Comparison of ENCODE assay signal across 11 cellular contexts in the genomic region with DNA sequence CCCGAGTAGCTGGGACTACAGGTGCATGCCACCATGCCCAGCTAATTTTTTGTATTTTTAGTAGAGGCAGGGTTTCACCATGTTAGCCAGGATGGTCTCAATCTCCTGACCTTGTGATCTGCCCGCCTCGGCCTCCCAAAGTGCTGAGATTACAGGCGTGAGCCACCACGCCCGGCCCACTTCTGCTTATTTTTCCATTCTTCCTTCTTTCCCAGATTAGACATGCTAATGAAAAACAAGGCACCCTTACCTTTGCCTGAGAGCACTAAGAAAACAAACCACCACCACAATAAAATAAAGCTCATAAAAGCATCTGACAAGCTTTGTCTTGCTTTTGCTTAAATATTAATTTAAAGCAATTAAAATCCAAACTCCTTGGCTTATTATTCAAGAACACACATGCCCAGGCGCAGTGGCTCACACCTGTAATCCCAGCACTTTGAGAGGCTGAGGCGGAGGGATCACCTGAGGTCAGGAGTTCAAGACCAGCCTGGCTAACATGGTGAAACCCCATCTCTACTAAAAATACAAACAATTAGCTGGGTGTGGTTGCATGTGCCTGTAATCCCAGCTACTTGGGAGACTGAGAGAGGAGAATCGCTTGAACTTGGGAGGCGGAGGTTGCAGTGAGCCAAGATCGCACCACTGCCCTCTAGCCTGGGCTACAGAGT. TPM values are rescaled to one million over a fixed set of nuclear protein-coding genes. Genes with fewer than 3 reads are reported as not detected.
DNase-seq lines count a peak whose midpoint lies in the region; ATAC-seq, FAIRE-seq and TF ChIP-seq lines count a peak whose summit lies in the region.
"Not testable (repeated sequence)": the region's sequence is repeated elsewhere in the genome, so short reads cannot be mapped to it uniquely, and the experiment has no call there.
"Had no signal": no experiment of that assay in that cellular context is flagged by ENCODE, and none has a peak within 500 bp of the region (broad histone marks: within the 10 kb centered on the region; RNA-seq: fewer than 3 reads in every experiment).

No MANE protein-coding gene starts in this region.

- H2AFZ ChIP-seq in GM23338; OCI-LY1 (ENCODE audit: low read length); GM12878 (ENCODE audit: control insufficient read depth, low read depth, low read length): not testable (repeated sequence)

- H3K27ac Mint-ChIP-seq in GM23338: 0 out of 2 replicates have a peak overlapping the region, but pooled peaks have one; percentile 38

- FAIRE-seq in GM12878 (lab: Jason Lieb, UNC): not testable (repeated sequence)

- not testable (repeated sequence) for H3K4me3 ChIP-seq in GM23338; OCI-LY1 (ENCODE audit: low read depth, low read length, poor library complexity, severe bottlenecking); RWPE2 (ENCODE audit: severe bottlenecking); GM12878; esophagus squamous epithelium; mucosa of descending colon; transverse colon

- H3K9ac ChIP-seq in OCI-LY1 (ENCODE audit: low read length); GM12878 (ENCODE audit: control insufficient read depth, insufficient read depth, low read length): not testable (repeated sequence)

- WGBS in GM12878 (ENCODE audit: insufficient coverage, insufficient replicate concordance, low lambda C conversion rate, missing lambda C conversion rate): 82% methylated on average over 11 of the region's 11 CpGs
- 40 to 74% methylated on average over 11 of the region's 11 CpGs for WGBS in esophagus squamous epithelium, 2 donors
- WGBS in transverse colon (ENCODE audit: low coverage in 1 of 2), 2 donors: 42 to 62% methylated on average over 5 to 11 of the region's 11 CpGs

- H4K20me1 ChIP-seq in GM23338 (replicated peaks; ENCODE audit: insufficient read depth); OCI-LY1 (ENCODE audit: insufficient read depth, low read length); GM12878 (ENCODE audit: control insufficient read depth, insufficient read depth): not testable (repeated sequence)

- 0 out of 2 replicates have a peak overlapping the region, but pooled peaks have one; percentile 2 for H3K27ac ChIP-seq in GM23338 (ENCODE audit: low read depth)
- peak overlapping the region; percentile 85 for H3K27ac ChIP-seq in OCI-LY1 (ENCODE audit: low read depth, low read length, poor library complexity, severe bottlenecking)
- H3K27ac ChIP-seq in RWPE2 (ENCODE audit: poor library complexity, severe bottlenecking): peak overlapping the region; percentile 79
- H3K27ac ChIP-seq in GM12878 (ENCODE audit: control insufficient read depth, insufficient read depth): not testable (repeated sequence)
- peak overlapping the region; percentile 73 to 83 (median 75) for H3K27ac ChIP-seq in esophagus squamous epithelium
- peak overlapping the region; percentile 72 to 86 (median 78) for H3K27ac ChIP-seq in transverse colon

- H3K4me1 Mint-ChIP-seq in GM23338: peaks cover 10% of the 10 kb centered on the region; the same call in 2 of the 3 replicates

- H3K27me3 Mint-ChIP-seq in GM23338 (ENCODE audit: insufficient read depth, low read depth, poor library complexity): not testable (repeated sequence)

- H3K4me3 Mint-ChIP-seq in GM23338: not testable (repeated sequence)

- not testable (repeated sequence) for TF ChIP-seq CTCF in GM23338 (conservative IDR thresholded peaks at IDR 0.05; ENCODE audit: low read depth in 2 of 2); OCI-LY1 (IDR thresholded peaks at IDR 0.05; ENCODE audit: low read length); RWPE2 (IDR thresholded peaks at IDR 0.05; ENCODE audit: poor library complexity, severe bottlenecking); GM12878 (IDR thresholded peaks at IDR 0.05 in 2 of 3, conservative IDR thresholded peaks at IDR 0.05 in 1 of 3; ENCODE audit: control insufficient read depth in 2 of 3, extremely low read depth in 1 of 3, insufficient read depth in 1 of 3, low read depth in 3 of 3, low read length in 3 of 3); esophagus squamous epithelium (IDR thresholded peaks at IDR 0.05); mucosa of descending colon (IDR thresholded peaks at IDR 0.05); transverse colon (IDR thresholded peaks at IDR 0.05)

- TF ChIP-seq POLR2A in GM12878 (IDR thresholded peaks at IDR 0.05; ENCODE audit: low read depth, low read length); esophagus squamous epithelium (IDR thresholded peaks at IDR 0.05); transverse colon (IDR thresholded peaks at IDR 0.05): not testable (repeated sequence)

- not testable (repeated sequence) for ATAC-seq in GM23338; RWPE2 (ENCODE audit: low read depth); GM12878
- peak; percentile 45 for ATAC-seq in mucosa of descending colon

- H3K36me3 Mint-ChIP-seq in GM23338 (ENCODE audit: low read depth): peaks cover 21% of the 10 kb centered on the region

- not testable (repeated sequence) for H3K4me1 ChIP-seq in GM23338 (ENCODE audit: insufficient read depth)
- H3K4me1 ChIP-seq in OCI-LY1 (ENCODE audit: insufficient read depth, low read length, severe bottlenecking) (peaks cover 40% of the 10 kb centered on the region), RWPE2 (ENCODE audit: insufficient read depth, poor library complexity, severe bottlenecking) (peaks cover 29% of the 10 kb centered on the region), GM12878 (ENCODE audit: control insufficient read depth, insufficient read depth, low read length) (peaks cover 12% of the 10 kb centered on the region), esophagus squamous epithelium (peaks cover 32 to 71% (median 52%) of the 10 kb centered on the region in 3 donors), mucosa of descending colon (ENCODE audit: low read depth) (peaks cover 17% of the 10 kb centered on the region), transverse colon (peaks cover 0 to 51% (median 30%) of the 10 kb centered on the region in 4 donors)

- not testable (repeated sequence) for DNase-seq in GM23338 (ENCODE audit: low spot score); RWPE2 (ENCODE audit: low spot score); GM12878 (ENCODE audit: low read depth, low spot score); esophagus squamous epithelium (lab: John Stamatoyannopoulos, UW)
- DNase-seq in mucosa of descending colon (peak in 2 of 3 donors; percentile 58 to 59), renal cortical epithelial cell (ENCODE audit: low read depth) (peak; percentile 43), transverse colon (peak; percentile 50)

- H3K36me3 ChIP-seq in GM23338 (ENCODE audit: insufficient read depth); GM12878 (ENCODE audit: control insufficient read depth in 2 of 2, insufficient read depth in 2 of 2, low read length in 1 of 2); mucosa of descending colon (ENCODE audit: low read depth); transverse colon: not testable (repeated sequence)
- H3K36me3 ChIP-seq in OCI-LY1 (ENCODE audit: insufficient read depth, low read length): peaks cover 31% of the 10 kb centered on the region
- H3K36me3 ChIP-seq in RWPE2 (ENCODE audit: low read depth): peaks cover 34% of the 10 kb centered on the region
- peaks cover 0 to 38% (median 3%) of the 10 kb centered on the region in 3 donors for H3K36me3 ChIP-seq in esophagus squamous epithelium

- intact Hi-C loops in GM12878 (cut with micrococcal nuclease; ENCODE audit: unreplicated experiment); esophagus squamous epithelium (cut with DNase I); mucosa of descending colon (cut with DNase I, micrococcal nuclease); transverse colon (cut with DNase I; ENCODE audit: low total_unique reads): not testable (repeated sequence)

- CTCF ChIA-PET in GM12878 (lab: Yijun Ruan, JAX): interaction anchor here (0.8 to 3.5 kb wide), 6 partner anchors 8 to 114 kb away, joined by 3 to 33 read pairs (median 12); partner anchors contain the start of gene ABCC5

- in situ Hi-C loops in GM12878 (cut with MboI); transverse colon (cut with MboI; ENCODE audit: low pct_ligation_motif_present in 1 of 4, low pct_unique_long_range_greater_than_20kb in 1 of 4, low sequenced_read_pairs in 3 of 4): not testable (repeated sequence)

- H3K4me2 ChIP-seq in GM23338; OCI-LY1 (ENCODE audit: low read length); GM12878 (ENCODE audit: control insufficient read depth, insufficient read depth): not testable (repeated sequence)

- BruUV-seq in GM12878 (replicated peaks; lab: Mats Ljungman, UMichigan): not testable (repeated sequence)

- RAD21 ChIA-PET in GM12878 (lab: Charles Lee; ENCODE audit: unreplicated experiment): interaction anchor here (0.7 to 2.4 kb wide), 4 partner anchors 8 to 92 kb away, joined by 3 to 10 read pairs (median 6); partner anchors contain the start of gene ABCC5

- POLR2A ChIA-PET in GM12878 (lab: Charles Lee): interaction anchor here (0.6 to 1.7 kb wide), 2 partner anchors 10 to 730 kb away, joined by 3 to 7 read pairs; no protein-coding TSS in a partner anchor

- not testable (repeated sequence) for H3K9me2 ChIP-seq in GM23338 (ENCODE audit: insufficient read depth); OCI-LY1 (ENCODE audit: low read depth, low read length)

- H3K27me3 ChIP-seq in GM23338 (ENCODE audit: insufficient read depth); OCI-LY1 (ENCODE audit: insufficient read depth, low read length); RWPE2 (ENCODE audit: insufficient read depth, poor library complexity, severe bottlenecking); GM12878 (replicated peaks in 1 of 2; ENCODE audit: control insufficient read depth in 2 of 2, insufficient read depth in 2 of 2, low read length in 1 of 2); esophagus squamous epithelium; transverse colon: not testable (repeated sequence)

- H3K79me2 ChIP-seq in GM23338 (replicated peaks; ENCODE audit: insufficient read depth): peaks cover 35% of the 10 kb centered on the region
- H3K79me2 ChIP-seq in OCI-LY1 (ENCODE audit: insufficient read depth, low read length); GM12878 (ENCODE audit: control insufficient read depth, insufficient read depth, low read length): not testable (repeated sequence)

- not testable (repeated sequence) for H3K9me3 Mint-ChIP-seq in GM23338

- H3K9me3 ChIP-seq in OCI-LY1 (ENCODE audit: low read length); RWPE2 (ENCODE audit: severe bottlenecking); GM12878 (replicated peaks; ENCODE audit: control insufficient read depth, insufficient read depth, low read length); esophagus squamous epithelium; mucosa of descending colon; transverse colon: not testable (repeated sequence)

- H3F3A ChIP-seq in GM23338 (replicated peaks; ENCODE audit: low read depth); OCI-LY1 (ENCODE audit: insufficient read depth, low read length): not testable (repeated sequence)

- SMC1A ChIA-PET in GM12878 (lab: Charles Lee; ENCODE audit: uncharacterized antibody, unreplicated experiment): interaction anchor here (0.6 to 3.0 kb wide), 7 partner anchors 9 to 282 kb away, joined by 3 to 11 read pairs (median 3); partner anchors contain the start of gene ABCC5

- not testable (repeated sequence) for TF ChIP-seq RAD21 in GM12878 (IDR thresholded peaks at IDR 0.05; ENCODE audit: insufficient read depth, low read depth, low read length)

- not testable (repeated sequence) for TF ChIP-seq EP300 in GM12878 (IDR thresholded peaks at IDR 0.05; ENCODE audit: borderline replicate concordance in 1 of 2, control insufficient read depth in 1 of 2, low read depth in 2 of 2, low read length in 2 of 2); transverse colon (IDR thresholded peaks at IDR 0.05; ENCODE audit: low read depth)

RNA-seq across cellular contexts. Expression of gene ABCC5, which starts 10.4 kb away (rescaled TPM):
- 38.5 and 39.9 TPM in 2 replicates for total RNA-seq in GM23338 (2014; rRNA removed; shearing (Covaris generic))
- polyA plus RNA-seq in GM23338 (2016; fragmentation: Nextera tagmentation; extraction: Ambion mirVana) (14.0 TPM in 2 replicates), GM12878 (2011; rRNA removed) (14.7 and 17.8 TPM in 2 replicates), GM12878 (2014; fragmentation: Illumina TruSeq; extraction: Trizol) (7.8 and 9.6 TPM in 2 replicates), GM12878 (2014; fragmentation: Nextera tagmentation; extraction: Ambion mirVana) (1 to 10 TPM; 6.1 to 7.2 TPM), GM12878 (2014; rRNA removed) (9.7 and 10.4 TPM in 2 replicates), GM12878 (2016; fragmentation: Nextera tagmentation; extraction: Ambion mirVana) (10 to 100 TPM; 11.0 to 11.4 TPM)
- total RNA-seq in GM12878 (2013; cell fraction: nucleolus; rRNA removed): 43.2 and 43.4 TPM in 2 replicates
- total RNA-seq in GM12878 (2014; rRNA removed) (6.0 and 7.1 TPM in 2 replicates), GM12878 (2014; rRNA removed; fragmentation: Illumina TruSeq; extraction: Trizol) (5.9 and 6.3 TPM in 2 replicates), GM12878 (2021) (9.9 and 14.4 TPM in 2 replicates), esophagus squamous epithelium (10 to 100 TPM; 34.3 to 50.2 (median 40.4) TPM), mucosa of descending colon (10 to 100 TPM; 34.4 to 45.7 (median 39.4) TPM), renal cortical epithelial cell (12.0 and 93.6 TPM in 2 replicates), transverse colon (100 to 1,000 TPM in 1 of 4 donors, 10 to 100 TPM in 3; 74.1 to 168 (median 83.8) TPM)
- 3.0 TPM for polyA plus RNA-seq in GM12878 (2011; ENCODE audit: low read depth)
- polyA plus RNA-seq in GM12878 (2011; cell fraction: cytosol; rRNA removed): 10.4 and 11.9 TPM in 2 replicates
- polyA plus RNA-seq in GM12878 (2011; cell fraction: nucleus; rRNA removed): 83.3 and 93.9 TPM in 2 replicates
- 3.9 and 4.1 TPM in 2 replicates for polyA plus RNA-seq in GM12878 (2012)
- polyA minus RNA-seq in GM12878 (2011; rRNA and poly(A)+ RNA removed): 8.9 and 11.0 TPM in 2 replicates
- 3.2 and 4.6 TPM in 2 replicates for polyA minus RNA-seq in GM12878 (2011; cell fraction: cytosol; rRNA and poly(A)+ RNA removed)
- 16.2 and 22.5 TPM in 2 replicates for polyA minus RNA-seq in GM12878 (2011; cell fraction: nucleus; rRNA and poly(A)+ RNA removed)

RNA-seq across cellular contexts. Expression of gene HTR3D, which starts 24.3 kb away (rescaled TPM):
- not detected in 2 replicates for total RNA-seq in GM23338 (2014; rRNA removed; shearing (Covaris generic))
- polyA plus RNA-seq in GM23338 (2016; fragmentation: Nextera tagmentation; extraction: Ambion mirVana): not detected in 2 replicates
- not detected in 2 replicates for total RNA-seq in GM12878 (2013; cell fraction: nucleolus; rRNA removed)
- not detected in 2 replicates for total RNA-seq in GM12878 (2014; rRNA removed)
- total RNA-seq in GM12878 (2014; rRNA removed; fragmentation: Illumina TruSeq; extraction: Trizol): not detected in 2 replicates
- not detected in 2 replicates for total RNA-seq in GM12878 (2021)
- polyA plus RNA-seq in GM12878 (2011; ENCODE audit: low read depth): not detected
- not detected in 2 replicates for polyA plus RNA-seq in GM12878 (2011; rRNA removed)
- polyA plus RNA-seq in GM12878 (2011; cell fraction: cytosol; rRNA removed): not detected in 2 replicates
- not detected in 2 replicates for polyA plus RNA-seq in GM12878 (2011; cell fraction: nucleus; rRNA removed)
- polyA plus RNA-seq in GM12878 (2012): not detected in 2 replicates
- not detected in 2 replicates for polyA plus RNA-seq in GM12878 (2014; fragmentation: Illumina TruSeq; extraction: Trizol)
- polyA plus RNA-seq in GM12878 (2014; fragmentation: Nextera tagmentation; extraction: Ambion mirVana): not detected
- polyA plus RNA-seq in GM12878 (2014; rRNA removed): not detected in 2 replicates
- polyA plus RNA-seq in GM12878 (2016; fragmentation: Nextera tagmentation; extraction: Ambion mirVana): not detected
- not detected in 2 replicates for polyA minus RNA-seq in GM12878 (2011; rRNA and poly(A)+ RNA removed)
- not detected in 2 replicates for polyA minus RNA-seq in GM12878 (2011; cell fraction: cytosol; rRNA and poly(A)+ RNA removed)
- not detected in 2 replicates for polyA minus RNA-seq in GM12878 (2011; cell fraction: nucleus; rRNA and poly(A)+ RNA removed)
- total RNA-seq in esophagus squamous epithelium: not detected
- total RNA-seq in mucosa of descending colon: not detected
- 0.10 TPM in 1 of 2 replicates, not detected in the other for total RNA-seq in renal cortical epithelial cell
- total RNA-seq in transverse colon: not detected
- total RNA-seq: HepG2, HT-29 had no signal
- polyA plus RNA-seq: HepG2, SK-N-SH had no signal

RNA-seq across cellular contexts. Expression of gene HTR3C, which starts 45.6 kb away (rescaled TPM):
- total RNA-seq in GM23338 (2014; rRNA removed; shearing (Covaris generic)): not detected in 2 replicates
- not detected in 2 replicates for polyA plus RNA-seq in GM23338 (2016; fragmentation: Nextera tagmentation; extraction: Ambion mirVana)
- total RNA-seq in GM12878 (2013; cell fraction: nucleolus; rRNA removed): not detected in 2 replicates
- total RNA-seq in GM12878 (2014; rRNA removed): not detected in 2 replicates
- not detected in 2 replicates for total RNA-seq in GM12878 (2014; rRNA removed; fragmentation: Illumina TruSeq; extraction: Trizol)
- total RNA-seq in GM12878 (2021): not detected in 2 replicates
- not detected for polyA plus RNA-seq in GM12878 (2011; ENCODE audit: low read depth)
- polyA plus RNA-seq in GM12878 (2011; rRNA removed): not detected in 2 replicates
- polyA plus RNA-seq in GM12878 (2011; cell fraction: cytosol; rRNA removed): not detected in 2 replicates
- polyA plus RNA-seq in GM12878 (2011; cell fraction: nucleus; rRNA removed): not detected in 2 replicates
- not detected in 2 replicates for polyA plus RNA-seq in GM12878 (2012)
- not detected in 2 replicates for polyA plus RNA-seq in GM12878 (2014; fragmentation: Illumina TruSeq; extraction: Trizol)
- not detected for polyA plus RNA-seq in GM12878 (2014; fragmentation: Nextera tagmentation; extraction: Ambion mirVana)
- not detected in 2 replicates for polyA plus RNA-seq in GM12878 (2014; rRNA removed)
- polyA plus RNA-seq in GM12878 (2016; fragmentation: Nextera tagmentation; extraction: Ambion mirVana): not detected
- polyA minus RNA-seq in GM12878 (2011; rRNA and poly(A)+ RNA removed): not detected in 2 replicates
- polyA minus RNA-seq in GM12878 (2011; cell fraction: cytosol; rRNA and poly(A)+ RNA removed): not detected in 2 replicates
- polyA minus RNA-seq in GM12878 (2011; cell fraction: nucleus; rRNA and poly(A)+ RNA removed): not detected in 2 replicates
- total RNA-seq in esophagus squamous epithelium: not detected
- under 1 TPM in 2 of 3 donors, not detected in 1; 0.17 to 0.41 TPM for total RNA-seq in mucosa of descending colon
- total RNA-seq in renal cortical epithelial cell: not detected in 2 replicates
- under 1 TPM in 1 of 4 donors, not detected in 3; 0.48 TPM for total RNA-seq in transverse colon
- total RNA-seq: HepG2, HT-29 had no signal
- polyA plus RNA-seq: HepG2, SK-N-SH had no signal
